17 cellular contexts compared by ENCODE assay signal in genomic region chr12:121608301-121608700, GRCh38. TPM values are rescaled to one million over a fixed set of nuclear protein-coding genes. Genes with fewer than 3 reads are reported as not detected.
DNase-seq lines count a peak whose midpoint lies in the region; ATAC-seq, FAIRE-seq and TF ChIP-seq lines count a peak whose summit lies in the region.
"Had no signal": no experiment of that assay in that cellular context is flagged by ENCODE, and none has a peak within 500 bp of the region (broad histone marks: within the 10 kb centered on the region; RNA-seq: fewer than 3 reads in every experiment).

No MANE protein-coding gene starts in this region.

- ATAC-seq in HepG2 (no peak), right lobe of liver (no peak), HG03520 (IDR thresholded peaks at IDR 0.05; ENCODE audit: unreplicated experiment) (no peak), HG02885 (IDR thresholded peaks at IDR 0.05; ENCODE audit: poor library complexity, unreplicated experiment) (no peak), HG03135 (IDR thresholded peaks at IDR 0.05; ENCODE audit: unreplicated experiment) (no peak)
- ATAC-seq: CD8-positive, alpha-beta T cell had no signal

- H3K9ac ChIP-seq in HepG2 (ENCODE audit: insufficient read depth, low read depth, low read length): no peak overlapping the region
- H3K9ac ChIP-seq in stomach smooth muscle (ENCODE audit: low read length in 2 of 2): no peak overlapping the region
- H3K9ac ChIP-seq: BLaER1 had no signal

- TF ChIP-seq RAD21 in HepG2 (CRISPR knock-in tag; IDR thresholded peaks at IDR 0.05): no peak

- 54% methylated on average over 6 of the region's 6 CpGs for WGBS in HepG2 (ENCODE audit: low lambda C conversion rate)
- WGBS in right lobe of liver (ENCODE audit: insufficient coverage, low coverage, low lambda C conversion rate, missing lambda C conversion rate): 55% methylated on average over 3 of the region's 6 CpGs

- TF ChIP-seq CTCF in HepG2 (CRISPR knock-in tag; IDR thresholded peaks at IDR 0.05) (no peak), right lobe of liver (IDR thresholded peaks at IDR 0.05) (no peak), nephron (IDR thresholded peaks at IDR 0.05; ENCODE audit: unreplicated experiment in 3 of 3) (no peak)

- CTCF ChIA-PET in HepG2 (lab: Yijun Ruan, JAX; ENCODE audit: low intra/inter-chr PET ratio, low total read pairs): no interaction called here

- H3K27ac ChIP-seq in HepG2 (ENCODE audit: extremely low read length, insufficient read depth, low read length): no peak overlapping the region
- no peak overlapping the region for H3K27ac ChIP-seq in right lobe of liver
- peak overlapping the region; percentile 11 for H3K27ac ChIP-seq in stomach smooth muscle (ENCODE audit: low read length)
- H3K27ac ChIP-seq: 22Rv1, BLaER1 had no signal

- no peak for FAIRE-seq in HepG2 (lab: Jason Lieb, UNC)
- FAIRE-seq: G401.6, GM12892, GM18507 had no signal

- no TSS peak for BruUV-seq in HepG2 (replicated peaks; lab: Mats Ljungman, UMichigan)

- H3K4me1 ChIP-seq in HepG2 (ENCODE audit: insufficient read depth, low read length): peaks cover 21% of the 10 kb centered on the region
- no peaks in the 10 kb centered on the region for H3K4me1 ChIP-seq in right lobe of liver
- peaks cover 11% of the 10 kb centered on the region for H3K4me1 ChIP-seq in stomach smooth muscle (ENCODE audit: control insufficient read depth, insufficient read depth, low read length)

- DNase-seq in HepG2 (ENCODE audit: low spot score) (no peak), right lobe of liver (no peak)
- no peak for DNase-seq in activated T-helper 1 cell treated with anti-CD3 and anti-CD28 coated beads, Interleukin-12 subunit alpha, Interleukin-12 subunit beta, Interleukin-2, Interleukin-4 antibody, amounts not matched to agents 30 ng/mL and 10 ng/mL and 1 ng/mL, durations not matched to agents 14 hours and 24 hours and 36 hours (ENCODE audit: low spot score)
- DNase-seq: CD8-positive, alpha-beta T cell; GOT3 had no signal

- H3K27ac Mint-ChIP-seq in activated T-helper 1 cell treated with anti-CD3 and anti-CD28 coated beads, Interleukin-12 subunit alpha, Interleukin-12 subunit beta, Interleukin-2, Interleukin-4 antibody, amounts not matched to agents 30 ng/mL and 10 ng/mL and 1 ng/mL, durations not matched to agents 14 hours and 24 hours and 36 hours: peak overlapping the region; percentile 44
- peak overlapping the region; percentile 5 to 72 (median 39) for H3K27ac Mint-ChIP-seq in nephron
- H3K27ac Mint-ChIP-seq: CD14-positive monocyte; CD8-positive, alpha-beta T cell had no signal

- in situ Hi-C loops in HepG2 (cut with HindIII; ENCODE audit: extremely low pct_ligation_motif_present, low pct_unique_long_range_greater_than_20kb): no loop called here

- TF ChIP-seq EP300 in HepG2 (IDR thresholded peaks at IDR 0.05; ENCODE audit: low read depth in 2 of 2, low read length in 2 of 2) (no peak), HepG2 (CRISPR knock-in tag; IDR thresholded peaks at IDR 0.05; ENCODE audit: borderline replicate concordance) (no peak)

- intact Hi-C loops in HepG2 (cut with micrococcal nuclease; ENCODE audit: unreplicated experiment) (no loop called here), right lobe of liver (cut with DNase I) (no loop called here)
- intact Hi-C loops in activated T-helper 1 cell treated with anti-CD3 and anti-CD28 coated beads, Interleukin-12 subunit alpha, Interleukin-12 subunit beta, Interleukin-2, Interleukin-4 antibody, amounts not matched to agents 30 ng/mL and 10 ng/mL and 1 ng/mL, durations not matched to agents 14 hours and 24 hours and 36 hours (cut with micrococcal nuclease): no loop called here

- no peaks in the 10 kb centered on the region for H3K9me3 Mint-ChIP-seq in activated T-helper 1 cell treated with anti-CD3 and anti-CD28 coated beads, Interleukin-12 subunit alpha, Interleukin-12 subunit beta, Interleukin-2, Interleukin-4 antibody, amounts not matched to agents 30 ng/mL and 10 ng/mL and 1 ng/mL, durations not matched to agents 14 hours and 24 hours and 36 hours
- peaks cover 6% of the 10 kb centered on the region for H3K9me3 Mint-ChIP-seq in nephron
- H3K9me3 Mint-ChIP-seq: CD8-positive, alpha-beta T cell had no signal

- H3K36me3 Mint-ChIP-seq in activated T-helper 1 cell treated with anti-CD3 and anti-CD28 coated beads, Interleukin-12 subunit alpha, Interleukin-12 subunit beta, Interleukin-2, Interleukin-4 antibody, amounts not matched to agents 30 ng/mL and 10 ng/mL and 1 ng/mL, durations not matched to agents 14 hours and 24 hours and 36 hours (ENCODE audit: low read depth): no peaks in the 10 kb centered on the region
- no peaks in the 10 kb centered on the region for H3K36me3 Mint-ChIP-seq in nephron (ENCODE audit: low read depth)
- H3K36me3 Mint-ChIP-seq: CD14-positive monocyte; CD8-positive, alpha-beta T cell had no signal

- H3K36me3 ChIP-seq in HepG2 (replicated peaks in 1 of 2; ENCODE audit: control insufficient read depth in 1 of 2, insufficient read depth in 2 of 2, low read length in 2 of 2): no peaks in the 10 kb centered on the region
- no peaks in the 10 kb centered on the region for H3K36me3 ChIP-seq in right lobe of liver
- no peaks in the 10 kb centered on the region for H3K36me3 ChIP-seq in stomach smooth muscle (ENCODE audit: control insufficient read depth in 2 of 2, insufficient read depth in 2 of 2, low read length in 2 of 2)
- H3K36me3 ChIP-seq: BLaER1, HAP-1 had no signal

- H3K4me2 ChIP-seq in HepG2 (ENCODE audit: low read depth, low read length): no peak overlapping the region
- H3K4me2 ChIP-seq: BLaER1 had no signal

- no peaks in the 10 kb centered on the region for H3K9me3 ChIP-seq in HepG2 (ENCODE audit: low read length)
- H3K9me3 ChIP-seq in right lobe of liver: no peaks in the 10 kb centered on the region
- no peaks in the 10 kb centered on the region for H3K9me3 ChIP-seq in stomach smooth muscle (ENCODE audit: control insufficient read depth in 2 of 2, low read length in 2 of 2)
- H3K9me3 ChIP-seq: BLaER1, HAP-1 had no signal

- H4K20me1 ChIP-seq in HepG2 (ENCODE audit: insufficient read depth, low read length): no peaks in the 10 kb centered on the region
- H4K20me1 ChIP-seq: BLaER1 had no signal

- no peaks in the 10 kb centered on the region for H3K79me2 ChIP-seq in HepG2 (ENCODE audit: insufficient read depth, low read length)

- H3K4me3 ChIP-seq in HepG2 (replicated peaks in 1 of 3; ENCODE audit: insufficient read depth in 1 of 3, low read depth in 2 of 3, low read length in 3 of 3) (no peak overlapping the region), right lobe of liver (no peak overlapping the region), stomach smooth muscle (ENCODE audit: low read length in 2 of 2) (no peak overlapping the region)
- H3K4me3 ChIP-seq: BLaER1, HAP-1 had no signal

- TF ChIP-seq POLR2A in HepG2 (IDR thresholded peaks at IDR 0.05; ENCODE audit: insufficient read depth in 1 of 2, low read depth in 2 of 2, low read length in 2 of 2) (no peak), right lobe of liver (IDR thresholded peaks at IDR 0.05) (no peak)

- H3K4me1 Mint-ChIP-seq in activated T-helper 1 cell treated with anti-CD3 and anti-CD28 coated beads, Interleukin-12 subunit alpha, Interleukin-12 subunit beta, Interleukin-2, Interleukin-4 antibody, amounts not matched to agents 30 ng/mL and 10 ng/mL and 1 ng/mL, durations not matched to agents 14 hours and 24 hours and 36 hours (ENCODE audit: low read depth): peaks cover 5% of the 10 kb centered on the region
- H3K4me1 Mint-ChIP-seq in nephron: peaks cover 28% of the 10 kb centered on the region
- H3K4me1 Mint-ChIP-seq: CD14-positive monocyte had no signal

- no peak overlapping the region for H2AFZ ChIP-seq in HepG2 (ENCODE audit: low read length)

- POLR2A ChIA-PET in HepG2 (lab: Yijun Ruan, JAX): no interaction called here

- H3K27me3 ChIP-seq in HepG2 (ENCODE audit: control insufficient read depth in 1 of 2, insufficient read depth in 2 of 2, low read length in 2 of 2) (peaks cover 0 to 1% of the 10 kb centered on the region in 2 experiments; a peak in 1 of 5 replicates), right lobe of liver (no peaks in the 10 kb centered on the region), stomach smooth muscle (ENCODE audit: control insufficient read depth in 1 of 2, insufficient read depth in 2 of 2, low read length in 2 of 2) (no peaks in the 10 kb centered on the region)
- H3K27me3 ChIP-seq: BLaER1 had no signal

- peaks cover 4% of the 10 kb centered on the region for H3K27me3 Mint-ChIP-seq in activated T-helper 1 cell treated with anti-CD3 and anti-CD28 coated beads, Interleukin-12 subunit alpha, Interleukin-12 subunit beta, Interleukin-2, Interleukin-4 antibody, amounts not matched to agents 30 ng/mL and 10 ng/mL and 1 ng/mL, durations not matched to agents 14 hours and 24 hours and 36 hours (ENCODE audit: insufficient read depth)
- H3K27me3 Mint-ChIP-seq in nephron (ENCODE audit: low read depth): peaks cover 7% of the 10 kb centered on the region

- no peak overlapping the region for H3K4me3 Mint-ChIP-seq in activated T-helper 1 cell treated with anti-CD3 and anti-CD28 coated beads, Interleukin-12 subunit alpha, Interleukin-12 subunit beta, Interleukin-2, Interleukin-4 antibody, amounts not matched to agents 30 ng/mL and 10 ng/mL and 1 ng/mL, durations not matched to agents 14 hours and 24 hours and 36 hours
- no peak overlapping the region for H3K4me3 Mint-ChIP-seq in nephron
- H3K4me3 Mint-ChIP-seq: CD14-positive monocyte; CD8-positive, alpha-beta T cell had no signal

RNA-seq across cellular contexts. Expression of gene ORAI1, which starts 18.0 kb away (rescaled TPM):
- total RNA-seq in HepG2 (2016; rRNA removed; fragmentation: Illumina TruSeq; extraction: Trizol) (5.9 and 9.2 TPM in 2 replicates), right lobe of liver (10 to 100 TPM in 2 of 6 experiments, 1 to 10 TPM in 4; 6.9 to 14.4 (median 9.0) TPM)
- total RNA-seq in HepG2 (2016; cell fraction: cytosol; rRNA removed; fragmentation: Illumina TruSeq; extraction: Trizol; ENCODE audit: low read depth): 9.9 and 13.0 TPM in 2 replicates
- 5.9 and 8.5 TPM in 2 replicates for total RNA-seq in HepG2 (2016; cell fraction: insoluble cytoplasmic fraction; rRNA removed; fragmentation: Illumina TruSeq; extraction: Trizol)
- 20.1 and 22.8 TPM in 2 replicates for total RNA-seq in HepG2 (2016; cell fraction: membrane; rRNA removed; fragmentation: Illumina TruSeq; extraction: Trizol)
- 5.2 and 6.1 TPM in 2 replicates for total RNA-seq in HepG2 (2016; cell fraction: nucleus; rRNA removed; fragmentation: Illumina TruSeq; extraction: Trizol)
- polyA plus RNA-seq in HepG2 (2011; rRNA removed): 17.2 and 22.9 TPM in 2 replicates
- polyA plus RNA-seq in HepG2 (2011; cell fraction: cytosol; rRNA removed): 16.7 and 25.1 TPM in 2 replicates
- polyA plus RNA-seq in HepG2 (2011; cell fraction: nucleus; rRNA removed): 15.9 and 16.3 TPM in 2 replicates
- polyA plus RNA-seq in HepG2 (2012): 7.9 and 10.4 TPM in 2 replicates
- 25.7 and 30.9 TPM in 2 replicates for polyA plus RNA-seq in HepG2 (2016; cell fraction: cytosol; fragmentation: Illumina TruSeq; extraction: Trizol; ENCODE audit: low read depth)
- polyA plus RNA-seq in HepG2 (2016; cell fraction: insoluble cytoplasmic fraction; fragmentation: Illumina TruSeq; extraction: Trizol; ENCODE audit: low read depth): 11.8 and 15.4 TPM in 2 replicates
- polyA plus RNA-seq in HepG2 (2016; cell fraction: membrane; fragmentation: Illumina TruSeq; extraction: Trizol; ENCODE audit: low read depth): 37.8 and 38.4 TPM in 2 replicates
- polyA plus RNA-seq in HepG2 (2016; cell fraction: nucleus; fragmentation: Illumina TruSeq; extraction: Trizol; ENCODE audit: insufficient read depth, low read depth): 15.0 and 18.5 TPM in 2 replicates
- 35.3 and 72.8 TPM in 2 replicates for polyA minus RNA-seq in HepG2 (2011; rRNA and poly(A)+ RNA removed; ENCODE audit: low replicate concordance)
- polyA minus RNA-seq in HepG2 (2011; cell fraction: cytosol; rRNA and poly(A)+ RNA removed): 23.0 and 25.6 TPM in 2 replicates
- 5.9 and 7.3 TPM in 2 replicates for polyA minus RNA-seq in HepG2 (2011; cell fraction: nucleus; rRNA and poly(A)+ RNA removed)
- 61.5 and 67.0 TPM in 2 replicates for total RNA-seq in activated T-helper 1 cell treated with anti-CD3 and anti-CD28 coated beads, Interleukin-12 subunit alpha, Interleukin-12 subunit beta, Interleukin-2, Interleukin-4 antibody, amounts not matched to agents 30 ng/mL and 10 ng/mL and 1 ng/mL, durations not matched to agents 14 hours and 24 hours and 36 hours

RNA-seq across cellular contexts. Expression of gene KDM2B, which starts 27.5 kb away (rescaled TPM):
- total RNA-seq in HepG2 (2016; rRNA removed; fragmentation: Illumina TruSeq; extraction: Trizol) (25.3 and 26.1 TPM in 2 replicates), right lobe of liver (10 to 100 TPM in 2 of 6 experiments, 1 to 10 TPM in 4; 4.8 to 22.8 (median 9.8) TPM)
- total RNA-seq in HepG2 (2016; cell fraction: cytosol; rRNA removed; fragmentation: Illumina TruSeq; extraction: Trizol; ENCODE audit: low read depth): 11.2 and 11.4 TPM in 2 replicates
- total RNA-seq in HepG2 (2016; cell fraction: insoluble cytoplasmic fraction; rRNA removed; fragmentation: Illumina TruSeq; extraction: Trizol): 20.6 and 26.1 TPM in 2 replicates
- 25.8 and 29.0 TPM in 2 replicates for total RNA-seq in HepG2 (2016; cell fraction: membrane; rRNA removed; fragmentation: Illumina TruSeq; extraction: Trizol)
- 18.4 and 20.7 TPM in 2 replicates for total RNA-seq in HepG2 (2016; cell fraction: nucleus; rRNA removed; fragmentation: Illumina TruSeq; extraction: Trizol)
- 17.0 and 17.5 TPM in 2 replicates for polyA plus RNA-seq in HepG2 (2011; rRNA removed)
- 8.3 and 13.5 TPM in 2 replicates for polyA plus RNA-seq in HepG2 (2011; cell fraction: cytosol; rRNA removed)
- 50.3 and 60.7 TPM in 2 replicates for polyA plus RNA-seq in HepG2 (2011; cell fraction: nucleus; rRNA removed)
- 13.5 and 15.6 TPM in 2 replicates for polyA plus RNA-seq in HepG2 (2012)
- polyA plus RNA-seq in HepG2 (2016; cell fraction: cytosol; fragmentation: Illumina TruSeq; extraction: Trizol; ENCODE audit: low read depth): 6.0 and 6.9 TPM in 2 replicates
- 23.7 and 31.0 TPM in 2 replicates for polyA plus RNA-seq in HepG2 (2016; cell fraction: insoluble cytoplasmic fraction; fragmentation: Illumina TruSeq; extraction: Trizol; ENCODE audit: low read depth)
- polyA plus RNA-seq in HepG2 (2016; cell fraction: membrane; fragmentation: Illumina TruSeq; extraction: Trizol; ENCODE audit: low read depth): 17.2 and 18.2 TPM in 2 replicates
- polyA plus RNA-seq in HepG2 (2016; cell fraction: nucleus; fragmentation: Illumina TruSeq; extraction: Trizol; ENCODE audit: insufficient read depth, low read depth): 36.9 and 37.0 TPM in 2 replicates
- polyA minus RNA-seq in HepG2 (2011; rRNA and poly(A)+ RNA removed; ENCODE audit: low replicate concordance): 53.2 and 72.8 TPM in 2 replicates
- 18.0 and 20.7 TPM in 2 replicates for polyA minus RNA-seq in HepG2 (2011; cell fraction: cytosol; rRNA and poly(A)+ RNA removed)
- 21.1 and 21.9 TPM in 2 replicates for polyA minus RNA-seq in HepG2 (2011; cell fraction: nucleus; rRNA and poly(A)+ RNA removed)
- 58.1 and 60.1 TPM in 2 replicates for total RNA-seq in activated T-helper 1 cell treated with anti-CD3 and anti-CD28 coated beads, Interleukin-12 subunit alpha, Interleukin-12 subunit beta, Interleukin-2, Interleukin-4 antibody, amounts not matched to agents 30 ng/mL and 10 ng/mL and 1 ng/mL, durations not matched to agents 14 hours and 24 hours and 36 hours
